11 cellular contexts compared by ENCODE assay signal in the genomic region with DNA sequence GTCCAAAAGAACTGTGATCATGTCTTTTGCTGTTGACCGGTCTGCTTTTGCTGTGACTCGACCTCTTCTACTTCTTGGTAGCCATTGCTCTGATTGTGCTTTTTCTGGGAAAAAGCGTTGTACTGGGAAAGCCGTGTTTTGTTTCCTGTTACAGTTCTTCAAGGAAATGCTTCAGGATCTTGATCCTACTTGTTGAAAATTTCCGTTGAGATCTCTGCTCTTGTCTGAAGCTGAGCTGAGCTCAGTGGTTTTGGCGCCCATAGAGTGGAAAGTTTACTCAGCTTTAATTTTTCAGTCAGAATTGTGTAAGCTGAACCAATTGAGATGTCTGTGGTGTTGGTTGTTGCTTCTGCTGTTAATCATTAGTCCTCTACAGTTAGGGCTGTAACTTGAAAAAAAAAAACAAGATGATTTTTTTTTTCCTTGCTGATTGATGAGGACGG.
DNase-seq lines count a peak whose midpoint lies in the region; ATAC-seq and TF ChIP-seq lines count a peak whose summit lies in the region.
"Had no signal": no experiment of that assay in that cellular context is flagged by ENCODE, and none has a peak within 500 bp of the region (broad histone marks: within the 10 kb centered on the region; RNA-seq: fewer than 3 reads in every experiment).

No MANE protein-coding gene starts in this region.

- H3K27me3 ChIP-seq in breast epithelium = no peaks in the 10 kb centered on the region
- H3K27me3 ChIP-seq in mammary epithelial cell (ENCODE audit: insufficient read depth, low read length) = no peaks in the 10 kb centered on the region
- H3K27me3 ChIP-seq in mucosa of rectum (ENCODE audit: control insufficient read depth in 2 of 2, insufficient read depth in 2 of 2, low read length in 2 of 2) = no peaks in the 10 kb centered on the region
- no peaks in the 10 kb centered on the region for H3K27me3 ChIP-seq in upper lobe of right lung

- H3K4me3 ChIP-seq in breast epithelium (no peak overlapping the region), mammary epithelial cell (replicated peaks in 1 of 3; ENCODE audit: insufficient read depth in 1 of 3, low read depth in 2 of 3, low read length in 3 of 3) (no peak overlapping the region), mucosa of rectum (ENCODE audit: low read length in 2 of 2) (peak overlapping the region; percentile 4 to 33), upper lobe of right lung (no peak overlapping the region)

- TF ChIP-seq CTCF in breast epithelium (IDR thresholded peaks at IDR 0.05) = no peak
- TF ChIP-seq CTCF in mammary epithelial cell (conservative IDR thresholded peaks at IDR 0.05 in 1 of 2, IDR thresholded peaks at IDR 0.05 in 1 of 2; ENCODE audit: extremely low read depth in 1 of 2, insufficient read depth in 1 of 2, low read depth in 1 of 2, low read length in 2 of 2) = no peak
- no peak for TF ChIP-seq CTCF in upper lobe of right lung (IDR thresholded peaks at IDR 0.05)

- no peak overlapping the region for H3K9ac ChIP-seq in mammary epithelial cell (ENCODE audit: insufficient read depth, low read length)
- peak overlapping the region; percentile 3 to 20 for H3K9ac ChIP-seq in mucosa of rectum (ENCODE audit: low read depth in 1 of 2, low read length in 2 of 2)

- no peak overlapping the region for H2AFZ ChIP-seq in mammary epithelial cell (ENCODE audit: low read depth, low read length)

- no TSS peak for BruUV-seq in mammary epithelial cell (replicated peaks; lab: Mats Ljungman, UMichigan)

- H3K4me1 ChIP-seq in breast epithelium (no peaks in the 10 kb centered on the region), mammary epithelial cell (ENCODE audit: insufficient read depth, low read length) (peaks cover 11% of the 10 kb centered on the region), mucosa of rectum (ENCODE audit: control insufficient read depth in 2 of 2, insufficient read depth in 2 of 2, low read length in 2 of 2) (peaks cover 10 to 12% of the 10 kb centered on the region in 2 donors), upper lobe of right lung (peaks cover 8% of the 10 kb centered on the region)

- no peaks in the 10 kb centered on the region for H3K79me2 ChIP-seq in mammary epithelial cell (ENCODE audit: insufficient read depth, low read length)

- H3K4me2 ChIP-seq in mammary epithelial cell (ENCODE audit: insufficient read depth, low read depth, low read length) = no peak overlapping the region

- intact Hi-C loops in breast epithelium (cut with DNase I; ENCODE audit: low total_unique reads) = no loop called here
- intact Hi-C loops in mammary epithelial cell (cut with micrococcal nuclease) = no loop called here
- intact Hi-C loops in upper lobe of right lung (cut with DNase I) = no loop called here

- ATAC-seq in upper lobe of right lung (peak; percentile 43), GM21717 (IDR thresholded peaks at IDR 0.05; ENCODE audit: unreplicated experiment) (no peak)

- WGBS in mammary epithelial cell (ENCODE audit: low coverage, missing lambda C conversion rate) = 89% methylated on average over 7 of the region's 7 CpGs

- H4K20me1 ChIP-seq in mammary epithelial cell (ENCODE audit: insufficient read depth, low read length) = no peaks in the 10 kb centered on the region

- CTCF ChIA-PET in mammary epithelial cell (lab: Charles Lee; ENCODE audit: low non-redundant PET) = no interaction called here

- no peaks in the 10 kb centered on the region for H3K36me3 ChIP-seq in breast epithelium
- H3K36me3 ChIP-seq in mammary epithelial cell (ENCODE audit: insufficient read depth, low read length) = no peaks in the 10 kb centered on the region
- H3K36me3 ChIP-seq in mucosa of rectum (ENCODE audit: control insufficient read depth in 2 of 2, insufficient read depth in 2 of 2, low read length in 2 of 2) = no peaks in the 10 kb centered on the region
- no peaks in the 10 kb centered on the region for H3K36me3 ChIP-seq in upper lobe of right lung

- no peak for TF ChIP-seq POLR2A in breast epithelium (IDR thresholded peaks at IDR 0.05)

- dilution Hi-C loops in mammary epithelial cell (cut with HindIII; ENCODE audit: low sequenced_read_pairs) = no loop called here

- H3K27ac ChIP-seq in breast epithelium (peak overlapping the region; percentile 47 to 79), mammary epithelial cell (ENCODE audit: insufficient read depth, low read depth, low read length) (no peak overlapping the region), mucosa of rectum (ENCODE audit: low read depth in 2 of 2, low read length in 2 of 2) (peak overlapping the region; percentile 75 to 82), upper lobe of right lung (peak overlapping the region; percentile 34)

- DNase-seq in breast epithelium (ENCODE audit: low spot score in 2 of 2) (no peak), mammary epithelial cell (no peak), fibroblast of gingiva (ENCODE audit: low read depth) (peak; percentile 68), upper lobe of right lung (no peak), DMS153 (lab: John Stamatoyannopoulos, UW) (no peak), cerebellar cortex (ENCODE audit: low spot score) (no peak)
- DNase-seq: KG1; NCI-H2227 treated with DMSO at 0.1 percent for 48 hours; stimulated activated CD8-positive, alpha-beta memory T cell treated with anti-CD3 and anti-CD28 coated beads, Interleukin-4, amount 100 ng/mL, for 48 hours had no signal

- in situ Hi-C loops in mammary epithelial cell (cut with MboI; ENCODE audit: low sequenced_read_pairs in 2 of 2) = no loop called here

- H3K9me3 ChIP-seq in breast epithelium (no peaks in the 10 kb centered on the region), mammary epithelial cell (replicated peaks; ENCODE audit: insufficient read depth, low read length) (no peaks in the 10 kb centered on the region), mucosa of rectum (ENCODE audit: control insufficient read depth in 2 of 2, low read length in 2 of 2) (no peaks in the 10 kb centered on the region), upper lobe of right lung (no peaks in the 10 kb centered on the region)

Comparison
In these comparisons a context has a peak if more than half of its experiments do, and no peak if none do; other contexts are left out.
1. H3K4me3 ChIP-seq: peak in mucosa of rectum (2 of 2); none in breast epithelium (0 of 3), mammary epithelial cell (0 of 3) and upper lobe of right lung (single experiment).